Comparison of ENCODE assay signal across 9 cellular contexts in the genomic region with DNA sequence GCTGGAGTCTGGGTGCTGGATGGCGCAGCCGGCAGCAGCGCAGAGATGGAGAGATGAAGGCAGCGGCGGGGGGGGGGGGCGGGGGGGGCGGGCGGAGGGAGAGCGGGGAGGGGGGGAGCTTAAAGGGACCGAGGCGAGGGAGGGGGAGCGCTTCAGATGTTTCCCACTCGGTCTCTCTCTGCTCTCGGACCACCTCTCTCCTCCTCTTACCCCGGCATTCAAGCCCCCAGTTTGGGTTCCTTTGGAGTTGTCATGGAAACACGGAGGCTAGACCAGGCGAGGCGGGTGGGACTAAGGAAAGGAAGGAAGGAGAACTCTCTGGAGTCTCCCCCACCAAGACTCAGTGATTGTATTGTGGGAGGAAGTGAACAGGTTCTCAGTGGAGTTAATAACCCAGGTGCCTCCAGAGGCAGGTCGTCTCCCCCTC. TPM values are rescaled to one million over a fixed set of nuclear protein-coding genes. Genes with fewer than 3 reads are reported as not detected.
DNase-seq lines count a peak whose midpoint lies in the region; TF ChIP-seq lines count a peak whose summit lies in the region.
"Had no signal": no experiment of that assay in that cellular context is flagged by ENCODE, and none has a peak within 500 bp of the region (broad histone marks: within the 10 kb centered on the region; RNA-seq: fewer than 3 reads in every experiment).

PRRT1 (minus strand) TSS at position 55 of the 427 bp plus-strand sequence. CDS start 112 bp downstream, outside the sequence.

- no peaks in the 10 kb centered on the region for H4K20me1 ChIP-seq in Loucy (ENCODE audit: insufficient read depth, low read length, poor library complexity, severe bottlenecking)

- H3K79me2 ChIP-seq in Loucy (ENCODE audit: insufficient read depth, low read length): peaks cover 17% of the 10 kb centered on the region

- peaks cover 32% of the 10 kb centered on the region for H3K27me3 Mint-ChIP-seq in endodermal cell (ENCODE audit: insufficient read depth)
- no peaks in the 10 kb centered on the region for H3K27me3 Mint-ChIP-seq in neural crest cell (ENCODE audit: low read depth)

- H3K9me2 ChIP-seq in Loucy (replicated peaks; ENCODE audit: low read depth, low read length): no peaks in the 10 kb centered on the region

- H3K4me1 ChIP-seq in Loucy (ENCODE audit: insufficient read depth, low read length, poor library complexity, severe bottlenecking) (peaks cover 21% of the 10 kb centered on the region), endodermal cell (ENCODE audit: control insufficient read depth, insufficient read depth, low read length) (peaks cover 11% of the 10 kb centered on the region)

- DNase-seq in AG20443 (ENCODE audit: low spot score): peak; percentile 68
- peak; percentile 67 for DNase-seq in endodermal cell
- no peak for DNase-seq in neural crest cell (ENCODE audit: low read depth, low spot score)
- DNase-seq in DMS153 treated with DMSO at 0.1 percent for 48 hours (lab: John Stamatoyannopoulos, UW; ENCODE audit: unreplicated experiment): no peak
- DNase-seq in D341Med (ENCODE audit: low spot score): no peak
- no peak for DNase-seq in T-helper 9 cell
- no peak for DNase-seq in AML-193 (lab: John Stamatoyannopoulos, UW)

- H3K9me3 ChIP-seq in Loucy (ENCODE audit: insufficient read depth, low read depth, low read length) (no peaks in the 10 kb centered on the region), endodermal cell (ENCODE audit: control insufficient read depth, low read length) (no peaks in the 10 kb centered on the region)

- no peaks in the 10 kb centered on the region for H3K36me3 ChIP-seq in Loucy (ENCODE audit: insufficient read depth, low read length)
- peaks cover 15% of the 10 kb centered on the region for H3K36me3 ChIP-seq in endodermal cell (ENCODE audit: control insufficient read depth, insufficient read depth, low read length)

- peaks cover 46% of the 10 kb centered on the region for H3K4me1 Mint-ChIP-seq in endodermal cell
- peaks cover 53% of the 10 kb centered on the region for H3K4me1 Mint-ChIP-seq in neural crest cell

- H3K9ac ChIP-seq in Loucy (ENCODE audit: low read depth, low read length, poor library complexity, severe bottlenecking) (peak within 1 kb of the TSS; percentile 9), endodermal cell (ENCODE audit: extremely low read depth, low read length, poor library complexity, severe bottlenecking) (peak within 1 kb of the TSS; percentile 94)

- H3K36me3 Mint-ChIP-seq in endodermal cell (ENCODE audit: low read depth) (peaks cover 16% of the 10 kb centered on the region), neural crest cell (ENCODE audit: low read depth) (peaks cover 3% of the 10 kb centered on the region)

- no peak within 1 kb of the TSS for H3K27ac ChIP-seq in endodermal cell (ENCODE audit: low read depth, low read length)

- H3F3A ChIP-seq in Loucy (ENCODE audit: low read depth): no peaks in the 10 kb centered on the region

- H3K4me3 Mint-ChIP-seq in endodermal cell: peak within 1 kb of the TSS; percentile 97
- peak within 1 kb of the TSS; percentile 100 for H3K4me3 Mint-ChIP-seq in neural crest cell

- H3K27ac Mint-ChIP-seq in endodermal cell: peak within 1 kb of the TSS; percentile 98
- peak within 1 kb of the TSS; percentile 97 for H3K27ac Mint-ChIP-seq in neural crest cell (ENCODE audit: unreplicated experiment)

- no peaks in the 10 kb centered on the region for H3K9me3 Mint-ChIP-seq in endodermal cell
- H3K9me3 Mint-ChIP-seq in neural crest cell: no peaks in the 10 kb centered on the region
- H3K9me3 Mint-ChIP-seq: stimulated activated memory B cell treated with anti-CD40 and anti-IgM and Interleukin-4, amounts not matched to agents 10 μg/mL and 1 μg/mL and 100 μg/mL, for 72 hours had no signal

- no peak within 1 kb of the TSS for H3K4me2 ChIP-seq in Loucy (ENCODE audit: low read depth, low read length, poor library complexity, severe bottlenecking)

- no peak within 1 kb of the TSS for H3K4me3 ChIP-seq in Loucy (ENCODE audit: low read length, poor library complexity, severe bottlenecking)
- peak within 1 kb of the TSS; percentile 98 for H3K4me3 ChIP-seq in endodermal cell (ENCODE audit: low read length)

- WGBS in endodermal cell (ENCODE audit: insufficient coverage in 1 of 2, insufficient read length in 1 of 2), 2 experiments: 22 to 33% methylated on average over 1 to 8 of the region's 19 CpGs

- TF ChIP-seq CTCF in Loucy (conservative IDR thresholded peaks at IDR 0.05; ENCODE audit: low read length): no peak
- TF ChIP-seq CTCF in endodermal cell (conservative IDR thresholded peaks at IDR 0.05): no peak
- no peak for TF ChIP-seq CTCF in neural crest cell (conservative IDR thresholded peaks at IDR 0.05)

- H2AFZ ChIP-seq in Loucy (ENCODE audit: low read length): no peak within 1 kb of the TSS

- H3K27me3 ChIP-seq in Loucy (ENCODE audit: insufficient read depth, low read length, poor library complexity, severe bottlenecking) (no peaks in the 10 kb centered on the region), endodermal cell (ENCODE audit: control insufficient read depth, insufficient read depth, low read length, poor library complexity, severe bottlenecking) (no peaks in the 10 kb centered on the region)

RNA-seq across cellular contexts. Expression of gene PRRT1, which starts in this region (rescaled TPM):
- 1 to 10 TPM; 2.0 to 3.0 TPM for total RNA-seq in endodermal cell
- 5.9 TPM for polyA plus RNA-seq in endodermal cell (2013, experiment 1 of 2)
- polyA plus RNA-seq in endodermal cell (2013, experiment 2 of 2): 5.8 TPM
- total RNA-seq in neural crest cell: 3.1 and 4.1 TPM in 2 replicates

Comparison
In these comparisons a context has a peak if more than half of its experiments do, and no peak if none do; other contexts are left out.
1. DNase-seq: peak in AG20443 (single experiment) and endodermal cell (single experiment); none in neural crest cell (single experiment), DMS153 treated with DMSO at 0.1 percent for 48 hours (single experiment), D341Med (single experiment), T-helper 9 cell (single experiment) and AML-193 (0 of 2).